9 cellular contexts compared by ENCODE assay signal in genomic region chr2:7430421-7430868, GRCh38.
DNase-seq lines count a peak whose midpoint lies in the region; ATAC-seq and TF ChIP-seq lines count a peak whose summit lies in the region.
"Had no signal": no experiment of that assay in that cellular context is flagged by ENCODE, and none has a peak within 500 bp of the region (broad histone marks: within the 10 kb centered on the region; RNA-seq: fewer than 3 reads in every experiment).

No MANE protein-coding gene starts in this region.

- H3K27me3 ChIP-seq in Peyer's patch (no peaks in the 10 kb centered on the region), rectal smooth muscle tissue (ENCODE audit: control insufficient read depth, insufficient read depth, low read length) (no peaks in the 10 kb centered on the region)
- H3K27me3 ChIP-seq: cardiac muscle cell had no signal

- TF ChIP-seq CTCF in Peyer's patch (IDR thresholded peaks at IDR 0.05): no peak

- H3K27me3 Mint-ChIP-seq in effector memory CD8-positive, alpha-beta T cell: no peaks in the 10 kb centered on the region

- no peaks in the 10 kb centered on the region for H3K36me3 Mint-ChIP-seq in effector memory CD8-positive, alpha-beta T cell (ENCODE audit: insufficient read depth)

- H3K36me3 ChIP-seq in Peyer's patch: no peaks in the 10 kb centered on the region
- no peaks in the 10 kb centered on the region for H3K36me3 ChIP-seq in rectal smooth muscle tissue (ENCODE audit: control insufficient read depth, insufficient read depth, low read length)
- H3K36me3 ChIP-seq: cardiac muscle cell had no signal

- H3K4me3 ChIP-seq in Peyer's patch: peak overlapping the region in 3 of 4 donors; percentile 29 to 49 (median 40)
- peak overlapping the region; percentile 35 for H3K4me3 ChIP-seq in rectal smooth muscle tissue (ENCODE audit: low read length)

- no peak overlapping the region for H3K9ac ChIP-seq in rectal smooth muscle tissue (ENCODE audit: low read length)

- H3K4me3 Mint-ChIP-seq in effector memory CD8-positive, alpha-beta T cell: peak overlapping the region; percentile 79 to 84

- in situ Hi-C loops in G401 (cut with HindIII; ENCODE audit: low sequenced_read_pairs): loop anchor here (25.0 kb wide), 1 partner anchor 257 kb away; no protein-coding TSS in a partner anchor

- H3K27ac ChIP-seq in Peyer's patch: peak overlapping the region; percentile 57 to 71 (median 65)
- H3K27ac ChIP-seq in rectal smooth muscle tissue (ENCODE audit: low read depth, low read length): no peak overlapping the region
- H3K27ac ChIP-seq: cardiac muscle cell had no signal

- no peaks in the 10 kb centered on the region for H3K9me3 Mint-ChIP-seq in effector memory CD8-positive, alpha-beta T cell

- DNase-seq in Peyer's patch: peak in 1 of 3 donors; percentile 52
- peak in 1 of 3 experiments; percentile 28 for DNase-seq in effector memory CD8-positive, alpha-beta T cell
- DNase-seq in G401 (ENCODE audit: low spot score): no peak
- no peak for DNase-seq in NCI-H2171 (lab: John Stamatoyannopoulos, UW)
- no peak for DNase-seq in NCI-H2227 treated with DMSO at 0.1 percent for 48 hours (lab: John Stamatoyannopoulos, UW)

- peaks cover 33 to 47% of the 10 kb centered on the region in 2 donors for H3K4me1 Mint-ChIP-seq in effector memory CD8-positive, alpha-beta T cell (ENCODE audit: low read depth in 2 of 2)

- peak overlapping the region; percentile 94 to 95 for H3K27ac Mint-ChIP-seq in effector memory CD8-positive, alpha-beta T cell

- peaks cover 0 to 7% (median 0%) of the 10 kb centered on the region in 4 donors for H3K4me1 ChIP-seq in Peyer's patch
- H3K4me1 ChIP-seq in rectal smooth muscle tissue (ENCODE audit: control insufficient read depth, insufficient read depth, low read length): peaks cover 4% of the 10 kb centered on the region

- no peaks in the 10 kb centered on the region for H3K9me3 ChIP-seq in Peyer's patch

- ATAC-seq in GM18867 (IDR thresholded peaks at IDR 0.05; ENCODE audit: unreplicated experiment): peak; percentile 11
- ATAC-seq in effector memory CD8-positive, alpha-beta T cell (replicated peaks): peak; percentile 45
- no peak for ATAC-seq in GM19035 (IDR thresholded peaks at IDR 0.05; ENCODE audit: unreplicated experiment)

- TF ChIP-seq POLR2A in Peyer's patch (IDR thresholded peaks at IDR 0.05): no peak
